In genomic region chr9:109270441-109270840, GRCh38 we compare ENCODE assay signal across 2 cellular contexts.
TF ChIP-seq lines count a peak whose summit lies in the region.

No MANE protein-coding gene starts in this region.

TF ChIP-seq in GM23338, 12 proteins besides CTCF, POLR2A, EP300 and RAD21 (continued from another document):
- TF ChIP-seq ZNF462 (CRISPR knock-in tag; IDR thresholded peaks at IDR 0.05) (no peak), EZH2 (IDR thresholded peaks at IDR 0.05; ENCODE audit: low read depth, unreplicated experiment) (no peak), NANOG (IDR thresholded peaks at IDR 0.05; ENCODE audit: borderline replicate concordance) (no peak), REST (IDR thresholded peaks at IDR 0.05; ENCODE audit: unreplicated experiment) (no peak), ETS1 (IDR thresholded peaks at IDR 0.05) (no peak)

TF ChIP-seq in WTC11, 78 proteins besides CTCF, POLR2A, EP300 and RAD21 (continued from another document):
- no peak for TF ChIP-seq STAT6 (CRISPR knock-in tag; conservative IDR thresholded peaks at IDR 0.05; ENCODE audit: low read depth)
- TF ChIP-seq ZNF425 (CRISPR knock-in tag; conservative IDR thresholded peaks at IDR 0.05): no peak
- no peak for TF ChIP-seq NR3C1 (CRISPR knock-in tag; conservative IDR thresholded peaks at IDR 0.05; ENCODE audit: low read depth)
